Comparison of ENCODE assay signal across 8 cellular contexts in the genomic region with DNA sequence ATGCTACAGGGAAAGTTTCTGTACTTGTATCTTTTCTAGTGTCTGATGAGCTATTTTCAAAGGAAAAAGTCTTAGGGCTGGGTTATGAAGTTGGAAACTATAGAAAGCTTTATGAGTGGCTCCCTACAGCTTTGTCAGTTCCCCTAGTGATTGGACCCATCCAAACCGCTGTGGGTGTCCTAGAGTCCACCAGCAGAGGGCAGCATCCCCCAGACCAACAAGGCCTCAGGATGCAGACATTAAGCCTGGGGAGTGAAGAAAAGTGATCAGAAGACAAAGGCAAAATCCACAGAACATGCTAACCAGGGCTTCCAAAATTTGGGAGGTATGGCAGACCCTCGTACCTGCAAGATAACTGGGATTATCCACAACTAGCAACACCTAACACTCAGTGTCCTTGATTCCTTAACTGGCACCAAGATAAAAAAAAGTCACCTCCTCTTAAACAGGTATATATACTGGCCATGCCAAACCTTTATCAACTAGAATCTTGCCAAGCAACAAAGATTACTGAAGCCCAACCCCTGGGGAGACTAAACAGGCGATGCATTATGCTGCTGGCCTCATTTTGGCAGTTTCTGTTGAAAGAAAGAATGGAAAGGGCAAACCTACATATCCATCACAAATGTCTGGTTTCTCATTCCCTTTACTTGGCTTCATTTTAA.
A peak's percentile ranks its signal among the peaks of the same experiment; 100 is the strongest.
DNase-seq lines count a peak whose midpoint lies in the region; ATAC-seq lines count a peak whose summit lies in the region.

No MANE protein-coding gene starts in this region.

- no peaks in the 10 kb centered on the region for H3K36me3 Mint-ChIP-seq in activated CD4-positive, alpha-beta memory T cell treated with anti-CD3 and anti-CD28 coated beads for 36 hours

- ATAC-seq in HG02610 (IDR thresholded peaks at IDR 0.05; ENCODE audit: unreplicated experiment) = peak; percentile 50
- ATAC-seq in HG02763 (IDR thresholded peaks at IDR 0.05; ENCODE audit: unreplicated experiment) = no peak

- peak; percentile 61 for DNase-seq in COR-L47 (lab: John Stamatoyannopoulos, UW)
- DNase-seq in NCI-H526 treated with DMSO at 0.1 percent for 48 hours (lab: John Stamatoyannopoulos, UW) = peak; percentile 11
- DNase-seq in activated CD4-positive, alpha-beta memory T cell treated with anti-CD3 and anti-CD28 coated beads for 36 hours = peak; percentile 82
- peak; percentile 46 for DNase-seq in effector CD4-positive, alpha-beta T cell
- peak; percentile 78 to 85 for DNase-seq in lung microvascular endothelial cell (ENCODE audit: low read depth in 2 of 2)
- DNase-seq in stimulated activated CD8-positive, alpha-beta memory T cell treated with anti-CD3 and anti-CD28 coated beads, Interleukin-15, amount 100 ng/mL, for 24 hours (ENCODE audit: low read depth) = peak; percentile 42

- no peaks in the 10 kb centered on the region for H3K4me1 Mint-ChIP-seq in activated CD4-positive, alpha-beta memory T cell treated with anti-CD3 and anti-CD28 coated beads for 36 hours (ENCODE audit: low read depth)

- no peaks in the 10 kb centered on the region for H3K9me3 Mint-ChIP-seq in activated CD4-positive, alpha-beta memory T cell treated with anti-CD3 and anti-CD28 coated beads for 36 hours

- H3K27ac Mint-ChIP-seq in activated CD4-positive, alpha-beta memory T cell treated with anti-CD3 and anti-CD28 coated beads for 36 hours = no peak overlapping the region

- POLR2A ChIA-PET in activated CD4-positive, alpha-beta memory T cell treated with anti-CD3 and anti-CD28 coated beads for 36 hours (lab: Charles Lee) = no interaction called here

- CTCF ChIA-PET in activated CD4-positive, alpha-beta memory T cell treated with anti-CD3 and anti-CD28 coated beads for 36 hours (lab: Charles Lee) = interaction anchor here (0.6 to 3.9 kb wide), 56 partner anchors 9 to 237 kb away, joined by 3 to 83 read pairs (median 4); a partner anchor contains a TSS

- H3K27me3 Mint-ChIP-seq in activated CD4-positive, alpha-beta memory T cell treated with anti-CD3 and anti-CD28 coated beads for 36 hours = peaks cover 4% of the 10 kb centered on the region

- intact Hi-C loops in activated CD4-positive, alpha-beta memory T cell treated with anti-CD3 and anti-CD28 coated beads for 36 hours (cut with micrococcal nuclease) = loop anchor here (1.0 kb wide), 1 partner anchor 95 kb away; no protein-coding TSS in a partner anchor

- no peak overlapping the region for H3K4me3 Mint-ChIP-seq in activated CD4-positive, alpha-beta memory T cell treated with anti-CD3 and anti-CD28 coated beads for 36 hours

Comparison
In these comparisons a context has a peak if more than half of its experiments do, and no peak if none do; other contexts are left out.
1. DNase-seq: peak in every context shown above with its lines; median percentile 82 in activated CD4-positive, alpha-beta memory T cell treated with anti-CD3 and anti-CD28 coated beads for 36 hours; 82 in lung microvascular endothelial cell; 61 in COR-L47; 46 in effector CD4-positive, alpha-beta T cell; 42 in stimulated activated CD8-positive, alpha-beta memory T cell treated with anti-CD3 and anti-CD28 coated beads, Interleukin-15, amount 100 ng/mL, for 24 hours; 11 in NCI-H526 treated with DMSO at 0.1 percent for 48 hours.